ENCODE assay signal across 1 cellular context in the genomic region with DNA sequence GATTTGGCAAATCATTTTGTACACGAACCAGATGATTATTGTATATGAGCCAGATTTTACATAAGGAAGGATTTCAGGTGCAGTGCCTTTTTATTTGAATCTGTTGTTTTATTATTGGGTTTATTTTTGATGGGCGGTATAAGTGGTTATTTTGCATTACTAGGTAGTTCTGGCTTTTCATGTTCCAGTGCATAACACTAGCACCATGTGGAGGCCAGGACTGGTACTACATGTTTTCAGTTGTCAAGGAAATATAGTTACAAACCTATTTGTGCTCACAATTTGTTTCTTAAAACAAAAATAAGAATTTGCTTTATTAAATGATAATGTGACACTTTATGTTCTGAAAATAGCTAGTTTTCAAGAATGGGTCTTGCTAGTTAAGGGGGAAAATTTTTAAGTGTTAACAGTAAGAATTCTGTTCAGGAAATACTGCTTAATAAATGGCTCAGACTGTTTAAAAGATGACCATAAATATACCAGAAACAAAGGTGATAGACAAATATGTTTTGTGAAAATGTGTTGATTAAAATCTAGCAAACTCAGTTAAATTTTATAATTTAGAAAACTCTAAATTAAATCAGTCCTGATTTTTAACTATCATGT.
TF ChIP-seq lines count a peak whose summit lies in the region.

No MANE protein-coding gene starts in this region.

TF ChIP-seq in HEK293, 187 proteins besides CTCF, POLR2A, EP300 and RAD21 (continued from another document):
- TF ChIP-seq, protein P1, sequence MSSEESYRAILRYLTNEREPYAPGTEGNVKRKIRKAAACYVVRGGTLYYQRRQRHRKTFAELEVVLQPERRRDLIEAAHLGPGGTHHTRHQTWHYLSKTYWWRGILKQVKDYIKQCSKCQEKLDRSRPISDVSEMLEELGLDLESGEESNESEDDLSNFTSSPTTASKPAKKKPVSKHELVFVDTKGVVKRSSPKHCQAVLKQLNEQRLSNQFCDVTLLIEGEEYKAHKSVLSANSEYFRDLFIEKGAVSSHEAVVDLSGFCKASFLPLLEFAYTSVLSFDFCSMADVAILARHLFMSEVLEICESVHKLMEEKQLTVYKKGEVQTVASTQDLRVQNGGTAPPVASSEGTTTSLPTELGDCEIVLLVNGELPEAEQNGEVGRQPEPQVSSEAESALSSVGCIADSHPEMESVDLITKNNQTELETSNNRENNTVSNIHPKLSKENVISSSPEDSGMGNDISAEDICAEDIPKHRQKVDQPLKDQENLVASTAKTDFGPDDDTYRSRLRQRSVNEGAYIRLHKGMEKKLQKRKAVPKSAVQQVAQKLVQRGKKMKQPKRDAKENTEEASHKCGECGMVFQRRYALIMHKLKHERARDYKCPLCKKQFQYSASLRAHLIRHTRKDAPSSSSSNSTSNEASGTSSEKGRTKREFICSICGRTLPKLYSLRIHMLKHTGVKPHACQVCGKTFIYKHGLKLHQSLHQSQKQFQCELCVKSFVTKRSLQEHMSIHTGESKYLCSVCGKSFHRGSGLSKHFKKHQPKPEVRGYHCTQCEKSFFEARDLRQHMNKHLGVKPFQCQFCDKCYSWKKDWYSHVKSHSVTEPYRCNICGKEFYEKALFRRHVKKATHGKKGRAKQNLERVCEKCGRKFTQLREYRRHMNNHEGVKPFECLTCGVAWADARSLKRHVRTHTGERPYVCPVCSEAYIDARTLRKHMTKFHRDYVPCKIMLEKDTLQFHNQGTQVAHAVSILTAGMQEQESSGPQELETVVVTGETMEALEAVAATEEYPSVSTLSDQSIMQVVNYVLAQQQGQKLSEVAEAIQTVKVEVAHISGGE (tag by site-specific recombination; conservative IDR thresholded peaks at IDR 0.05; ENCODE audit: low read depth), result no peak
- TF ChIP-seq, protein P2, sequence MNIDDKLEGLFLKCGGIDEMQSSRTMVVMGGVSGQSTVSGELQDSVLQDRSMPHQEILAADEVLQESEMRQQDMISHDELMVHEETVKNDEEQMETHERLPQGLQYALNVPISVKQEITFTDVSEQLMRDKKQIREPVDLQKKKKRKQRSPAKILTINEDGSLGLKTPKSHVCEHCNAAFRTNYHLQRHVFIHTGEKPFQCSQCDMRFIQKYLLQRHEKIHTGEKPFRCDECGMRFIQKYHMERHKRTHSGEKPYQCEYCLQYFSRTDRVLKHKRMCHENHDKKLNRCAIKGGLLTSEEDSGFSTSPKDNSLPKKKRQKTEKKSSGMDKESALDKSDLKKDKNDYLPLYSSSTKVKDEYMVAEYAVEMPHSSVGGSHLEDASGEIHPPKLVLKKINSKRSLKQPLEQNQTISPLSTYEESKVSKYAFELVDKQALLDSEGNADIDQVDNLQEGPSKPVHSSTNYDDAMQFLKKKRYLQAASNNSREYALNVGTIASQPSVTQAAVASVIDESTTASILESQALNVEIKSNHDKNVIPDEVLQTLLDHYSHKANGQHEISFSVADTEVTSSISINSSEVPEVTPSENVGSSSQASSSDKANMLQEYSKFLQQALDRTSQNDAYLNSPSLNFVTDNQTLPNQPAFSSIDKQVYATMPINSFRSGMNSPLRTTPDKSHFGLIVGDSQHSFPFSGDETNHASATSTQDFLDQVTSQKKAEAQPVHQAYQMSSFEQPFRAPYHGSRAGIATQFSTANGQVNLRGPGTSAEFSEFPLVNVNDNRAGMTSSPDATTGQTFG (tag by site-specific recombination; IDR thresholded peaks at IDR 0.05; ENCODE audit: borderline replicate concordance), result no peak
- TF ChIP-seq SP2 (tag by site-specific recombination; IDR thresholded peaks at IDR 0.05) (no peak), ZNF654 (tag by site-specific recombination; IDR thresholded peaks at IDR 0.05; ENCODE audit: low read depth) (peak; percentile 64), KLF8 (tag by site-specific recombination; IDR thresholded peaks at IDR 0.05) (no peak), ZNF561 (tag by site-specific recombination; IDR thresholded peaks at IDR 0.05; ENCODE audit: borderline replicate concordance) (no peak), REPIN1 (tag by site-specific recombination; IDR thresholded peaks at IDR 0.05; ENCODE audit: low read depth) (0 out of 2 replicates have a peak, but pooled peaks have one; percentile 38), ZNF133 (tag by site-specific recombination; IDR thresholded peaks at IDR 0.05) (peak; percentile 35; the same call in 1 of the 2 replicates), EGR2 (tag by site-specific recombination; IDR thresholded peaks at IDR 0.05; ENCODE audit: low read depth) (no peak)
